9 cellular contexts compared by ENCODE assay signal in genomic region chr7:159143780-159144755, GRCh38. TPM values are rescaled to one million over a fixed set of nuclear protein-coding genes. Genes with fewer than 3 reads are reported as not detected.
DNase-seq lines count a peak whose midpoint lies in the region; ATAC-seq and TF ChIP-seq lines count a peak whose summit lies in the region.
"Had no signal": no experiment of that assay in that cellular context is flagged by ENCODE, and none has a peak within 500 bp of the region (broad histone marks: within the 10 kb centered on the region; RNA-seq: fewer than 3 reads in every experiment).

No MANE protein-coding gene starts in this region.

- no peak overlapping the region for H2BK12ac ChIP-seq in mesenchymal stem cell (ENCODE audit: low read length in 2 of 2)

- H3K4me2 ChIP-seq in SK-N-SH, result no peak overlapping the region
- H3K4me2 ChIP-seq in mesenchymal stem cell (ENCODE audit: low read length, poor library complexity, severe bottlenecking), result peak overlapping the region; percentile 89

- H4K91ac ChIP-seq in mesenchymal stem cell (ENCODE audit: low read length), result no peak overlapping the region

- no peak overlapping the region for H2AK5ac ChIP-seq in mesenchymal stem cell (ENCODE audit: low read length, severe bottlenecking)

- H2AFZ ChIP-seq in SK-N-SH (ENCODE audit: low read depth) (no peak overlapping the region), mesenchymal stem cell (ENCODE audit: low read depth, low read length) (no peak overlapping the region)

- H4K8ac ChIP-seq in mesenchymal stem cell (ENCODE audit: low read length), result no peak overlapping the region

- H3K27ac Mint-ChIP-seq in brain, result no peak overlapping the region

- peak overlapping the region; percentile 71 to 85 (median 84) for H3K4me3 Mint-ChIP-seq in brain

- no peak overlapping the region for H3K23ac ChIP-seq in mesenchymal stem cell (ENCODE audit: low read length in 2 of 2)

- no peak for ATAC-seq in SK-N-SH treated with all-trans-retinoic acid at 6 μM for 48 hours

- H3K18ac ChIP-seq in mesenchymal stem cell (ENCODE audit: low read depth in 1 of 2, low read length in 2 of 2), result no peak overlapping the region

- peak; percentile 71 for DNase-seq in SK-N-SH
- DNase-seq in mesenchymal stem cell, result no peak
- DNase-seq in NCI-H524 treated with DMSO at 0.1 percent for 48 hours (lab: John Stamatoyannopoulos, UW), result no peak
- no peak for DNase-seq in DMS153 treated with DMSO at 0.1 percent for 48 hours (lab: John Stamatoyannopoulos, UW; ENCODE audit: unreplicated experiment)
- no peak for DNase-seq in HT-29 (ENCODE audit: low spot score)

- no peak for TF ChIP-seq CTCF in SK-N-SH (IDR thresholded peaks at IDR 0.05)
- no peak for TF ChIP-seq CTCF in brain (conservative IDR thresholded peaks at IDR 0.05)

- peaks cover 0 to 31% (median 4%) of the 10 kb centered on the region in 5 experiments for H3K9me3 Mint-ChIP-seq in brain

- no peak overlapping the region for H2BK15ac ChIP-seq in mesenchymal stem cell (ENCODE audit: low read depth, poor library complexity, severe bottlenecking)

- TF ChIP-seq RAD21 in SK-N-SH (IDR thresholded peaks at IDR 0.05; ENCODE audit: low read length), result no peak

- H3K79me1 ChIP-seq in mesenchymal stem cell (replicated peaks; ENCODE audit: low read length, poor library complexity, severe bottlenecking), result no peaks in the 10 kb centered on the region

- no peak overlapping the region for H2BK5ac ChIP-seq in mesenchymal stem cell (ENCODE audit: low read depth, low read length, poor library complexity, severe bottlenecking)

- H3K79me2 ChIP-seq in SK-N-SH (ENCODE audit: insufficient read depth), result no peaks in the 10 kb centered on the region

- WGBS in SK-N-SH (ENCODE audit: low lambda C conversion rate), result 25% methylated on average over 75 of the region's 97 CpGs
- WGBS in mesenchymal stem cell, result 2% methylated on average over 77 of the region's 97 CpGs

- H3K9me3 ChIP-seq in SK-N-SH, result no peaks in the 10 kb centered on the region
- H3K9me3 ChIP-seq in mesenchymal stem cell (ENCODE audit: control insufficient read depth, low read length), result no peaks in the 10 kb centered on the region
- H3K9me3 ChIP-seq in subcutaneous abdominal adipose tissue (ENCODE audit: control insufficient read depth in 5 of 5, low read length in 5 of 5), result no peaks in the 10 kb centered on the region

- H3K4me1 ChIP-seq in SK-N-SH (ENCODE audit: control insufficient read depth in 1 of 2, insufficient read depth in 2 of 2, low read depth in 1 of 2, low read length in 1 of 2) (peaks cover 0 to 13% of the 10 kb centered on the region in 2 experiments; a peak in 1 of 4 replicates), mesenchymal stem cell (ENCODE audit: control insufficient read depth, insufficient read depth, low read depth, low read length) (peaks cover 17% of the 10 kb centered on the region), subcutaneous abdominal adipose tissue (ENCODE audit: control insufficient read depth in 5 of 5, insufficient read depth in 5 of 5, low read length in 5 of 5) (peaks cover 0 to 19% (median 16%) of the 10 kb centered on the region in 5 donors)

- no peaks in the 10 kb centered on the region for H4K20me1 ChIP-seq in SK-N-SH (ENCODE audit: insufficient read depth)

- peaks cover 34% of the 10 kb centered on the region for H3K4me1 Mint-ChIP-seq in brain

- POLR2A ChIA-PET in SK-N-SH (lab: Yijun Ruan, JAX), result no interaction called here

- no peak overlapping the region for H3K4ac ChIP-seq in mesenchymal stem cell (ENCODE audit: low read depth in 1 of 2, low read length in 2 of 2)

- no peaks in the 10 kb centered on the region for H3F3A ChIP-seq in SK-N-SH (replicated peaks; ENCODE audit: insufficient read depth)

- no peaks in the 10 kb centered on the region for H3K36me3 Mint-ChIP-seq in brain

- H3K4me3 ChIP-seq in SK-N-SH (ENCODE audit: low read depth in 2 of 2, low read length in 1 of 2) (peak overlapping the region in 1 of 2 experiments; percentile 42; a peak in 2 of 4 replicates), mesenchymal stem cell (ENCODE audit: insufficient read depth in 1 of 2, low read depth in 1 of 2, low read length in 2 of 2) (peak overlapping the region; percentile 49 to 53), subcutaneous abdominal adipose tissue (ENCODE audit: low read depth in 1 of 5, low read length in 5 of 5) (peak overlapping the region; percentile 43 to 61 (median 59))

- H3K36me3 ChIP-seq in SK-N-SH (replicated peaks in 1 of 2; ENCODE audit: control insufficient read depth in 1 of 2, insufficient read depth in 2 of 2, low read length in 1 of 2) (no peaks in the 10 kb centered on the region), mesenchymal stem cell (ENCODE audit: control insufficient read depth in 1 of 2, insufficient read depth in 2 of 2, low read depth in 1 of 2, low read length in 2 of 2) (no peaks in the 10 kb centered on the region), subcutaneous abdominal adipose tissue (ENCODE audit: control insufficient read depth in 5 of 5, insufficient read depth in 5 of 5, low read length in 5 of 5) (no peaks in the 10 kb centered on the region)

- H3K27me3 ChIP-seq in SK-N-SH (ENCODE audit: insufficient read depth) (no peaks in the 10 kb centered on the region), mesenchymal stem cell (ENCODE audit: control insufficient read depth in 1 of 2, insufficient read depth in 1 of 2, low read length in 2 of 2) (peaks cover 44 to 57% of the 10 kb centered on the region in 2 experiments), subcutaneous abdominal adipose tissue (ENCODE audit: control insufficient read depth in 5 of 5, insufficient read depth in 4 of 5, low read length in 5 of 5) (peaks cover 16 to 34% (median 24%) of the 10 kb centered on the region in 5 donors)

- H3K9ac ChIP-seq in SK-N-SH (no peak overlapping the region), mesenchymal stem cell (ENCODE audit: low read length) (peak overlapping the region; percentile 15), subcutaneous abdominal adipose tissue (ENCODE audit: low read length in 5 of 5) (no peak overlapping the region)

- H3K27me3 Mint-ChIP-seq in brain, result peaks cover 47% of the 10 kb centered on the region

- no peaks in the 10 kb centered on the region for H3K9me2 ChIP-seq in SK-N-SH

- no peak overlapping the region for H3K14ac ChIP-seq in mesenchymal stem cell (ENCODE audit: low read length in 2 of 2)

- H2BK120ac ChIP-seq in mesenchymal stem cell (ENCODE audit: low read depth, low read length), result no peak overlapping the region

- CTCF ChIA-PET in SK-N-SH (lab: Yijun Ruan, JAX), result interaction anchor here (1.1 kb wide), 1 partner anchor 18 kb away, joined by 3 read pairs; no protein-coding TSS in a partner anchor

- H3K27ac ChIP-seq in SK-N-SH (ENCODE audit: low read depth in 2 of 2, low read length in 1 of 2) (no peak overlapping the region), mesenchymal stem cell (ENCODE audit: low read length, poor library complexity, severe bottlenecking) (no peak overlapping the region), subcutaneous abdominal adipose tissue (ENCODE audit: low read depth, low read length) (no peak overlapping the region)

- no peak for TF ChIP-seq EP300 in SK-N-SH (IDR thresholded peaks at IDR 0.05; ENCODE audit: borderline replicate concordance in 1 of 2, low read depth in 1 of 2, low read length in 1 of 2)

TF ChIP-seq in SK-N-SH, 30 proteins besides CTCF, POLR2A, EP300 and RAD21 (continues in another document):
- TF ChIP-seq ELF1 (IDR thresholded peaks at IDR 0.05) (no peak), NFIC (IDR thresholded peaks at IDR 0.05; ENCODE audit: borderline replicate concordance) (no peak), MXI1 (IDR thresholded peaks at IDR 0.05; ENCODE audit: low read depth, low read length) (no peak), POLR2AphosphoS5 (IDR thresholded peaks at IDR 0.05; ENCODE audit: low read depth, low read length) (no peak)
- TF ChIP-seq, protein P1, sequence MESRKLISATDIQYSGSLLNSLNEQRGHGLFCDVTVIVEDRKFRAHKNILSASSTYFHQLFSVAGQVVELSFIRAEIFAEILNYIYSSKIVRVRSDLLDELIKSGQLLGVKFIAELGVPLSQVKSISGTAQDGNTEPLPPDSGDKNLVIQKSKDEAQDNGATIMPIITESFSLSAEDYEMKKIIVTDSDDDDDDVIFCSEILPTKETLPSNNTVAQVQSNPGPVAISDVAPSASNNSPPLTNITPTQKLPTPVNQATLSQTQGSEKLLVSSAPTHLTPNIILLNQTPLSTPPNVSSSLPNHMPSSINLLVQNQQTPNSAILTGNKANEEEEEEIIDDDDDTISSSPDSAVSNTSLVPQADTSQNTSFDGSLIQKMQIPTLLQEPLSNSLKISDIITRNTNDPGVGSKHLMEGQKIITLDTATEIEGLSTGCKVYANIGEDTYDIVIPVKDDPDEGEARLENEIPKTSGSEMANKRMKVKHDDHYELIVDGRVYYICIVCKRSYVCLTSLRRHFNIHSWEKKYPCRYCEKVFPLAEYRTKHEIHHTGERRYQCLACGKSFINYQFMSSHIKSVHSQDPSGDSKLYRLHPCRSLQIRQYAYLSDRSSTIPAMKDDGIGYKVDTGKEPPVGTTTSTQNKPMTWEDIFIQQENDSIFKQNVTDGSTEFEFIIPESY (IDR thresholded peaks at IDR 0.05; ENCODE audit: borderline replicate concordance, low read depth), result no peak

TF ChIP-seq in SK-N-SH treated with all-trans-retinoic acid at 6 μM for 48 hours, 23 proteins besides CTCF, POLR2A, EP300 and RAD21 (continues in another document):
- no peak for TF ChIP-seq TCF4 (CRISPR knock-in tag; IDR thresholded peaks at IDR 0.05; ENCODE audit: borderline replicate concordance)
- no peak for TF ChIP-seq ISL1 (CRISPR knock-in tag; IDR thresholded peaks at IDR 0.05)
- TF ChIP-seq OSR1 (CRISPR knock-in tag; IDR thresholded peaks at IDR 0.05), result no peak
- no peak for TF ChIP-seq POU6F1 (CRISPR knock-in tag; IDR thresholded peaks at IDR 0.05; ENCODE audit: borderline replicate concordance, low read depth)
- TF ChIP-seq ZNF565 (CRISPR knock-in tag; conservative IDR thresholded peaks at IDR 0.05; ENCODE audit: low read depth), result no peak
- TF ChIP-seq ZC3H10 (CRISPR knock-in tag; IDR thresholded peaks at IDR 0.05), result no peak

RNA-seq across cellular contexts. Expression of gene VIPR2, which starts 0.6 kb away (rescaled TPM):
- polyA plus RNA-seq in SK-N-SH (2012; rRNA removed) (0.02 TPM in 1 of 2 replicates, not detected in the other), brain (ENCODE audit: insufficient read depth, low read depth, low replicate concordance) (0.81 TPM)
- polyA plus RNA-seq in SK-N-SH (2012; cell fraction: cytosol; rRNA removed), result 0.01 and 0.03 TPM in 2 replicates
- 0.04 and 0.08 TPM in 2 replicates for polyA plus RNA-seq in SK-N-SH (2012; cell fraction: nucleus; rRNA removed)
- not detected for polyA plus RNA-seq in mesenchymal stem cell (2013, experiment 1 of 2)
- polyA plus RNA-seq in mesenchymal stem cell (2013, experiment 2 of 2), result 0.01 TPM
- total RNA-seq in HT-29 (2014; rRNA removed; shearing (Covaris generic)), result not detected in 2 replicates
- total RNA-seq: dermis microvascular lymphatic vessel endothelial cell had no signal
